ENCODE assay signal across 15 cellular contexts in genomic region chr6:166365806-166366205, GRCh38. TPM values are rescaled to one million over a fixed set of nuclear protein-coding genes. Genes with fewer than 3 reads are reported as not detected.
DNase-seq lines count a peak whose midpoint lies in the region; ATAC-seq and TF ChIP-seq lines count a peak whose summit lies in the region.
"Had no signal": no experiment of that assay in that cellular context is flagged by ENCODE, and none has a peak within 500 bp of the region (broad histone marks: within the 10 kb centered on the region; RNA-seq: fewer than 3 reads in every experiment).

No MANE protein-coding gene starts in this region.

- no peak for TF ChIP-seq CTCF in WTC11 (IDR thresholded peaks at IDR 0.05)
- TF ChIP-seq CTCF in glutamatergic neuron (IDR thresholded peaks at IDR 0.05; ENCODE audit: partially characterized antibody, unreplicated experiment): no peak

- H3K9ac ChIP-seq in skeletal muscle tissue (ENCODE audit: low read depth in 1 of 3, low read length in 3 of 3): no peak overlapping the region

- H3K36me3 ChIP-seq in H7 (replicated peaks; ENCODE audit: control insufficient read depth, insufficient read depth, low read length) (no peaks in the 10 kb centered on the region), skeletal muscle tissue (ENCODE audit: control insufficient read depth in 3 of 3, insufficient read depth in 3 of 3, low read length in 3 of 3) (peaks cover 2 to 21% (median 6%) of the 10 kb centered on the region in 3 donors)
- H3K36me3 ChIP-seq: colonic mucosa had no signal

- no peaks in the 10 kb centered on the region for H3K9me3 Mint-ChIP-seq in WTC11
- H3K9me3 Mint-ChIP-seq in glutamatergic neuron (ENCODE audit: unreplicated experiment): no peaks in the 10 kb centered on the region
- H3K9me3 Mint-ChIP-seq: CD4-positive, alpha-beta memory T cell; naive thymus-derived CD8-positive, alpha-beta T cell had no signal

- no peaks in the 10 kb centered on the region for H3K36me3 Mint-ChIP-seq in WTC11
- no peaks in the 10 kb centered on the region for H3K36me3 Mint-ChIP-seq in glutamatergic neuron (ENCODE audit: unreplicated experiment)

- H3K27me3 ChIP-seq in H7 (ENCODE audit: control insufficient read depth, insufficient read depth, low read length): no peaks in the 10 kb centered on the region
- H3K27me3 ChIP-seq in skeletal muscle tissue (ENCODE audit: control insufficient read depth in 3 of 3, insufficient read depth in 3 of 3, low read length in 3 of 3): no peaks in the 10 kb centered on the region
- H3K27me3 ChIP-seq: colonic mucosa, Peyer's patch had no signal

- CTCF ChIA-PET in WTC11 (lab: Charles Lee): interaction anchor here (0.6 to 2.0 kb wide), 4 partner anchors 14 to 541 kb away, joined by 3 to 13 read pairs (median 6); no protein-coding TSS in a partner anchor

- H3K4me3 ChIP-seq in H7 (ENCODE audit: insufficient read depth, low read depth, low read length) (no peak overlapping the region), skeletal muscle tissue (ENCODE audit: low read length in 3 of 3) (no peak overlapping the region)
- H3K4me3 ChIP-seq: colonic mucosa, Peyer's patch, skin epidermis had no signal

- POLR2A ChIA-PET in WTC11 (lab: Charles Lee): no interaction called here

- H3K27me3 Mint-ChIP-seq in WTC11 (ENCODE audit: low read depth) (no peaks in the 10 kb centered on the region), glutamatergic neuron (ENCODE audit: unreplicated experiment) (peaks cover 2% of the 10 kb centered on the region)
- H3K27me3 Mint-ChIP-seq: CD4-positive, alpha-beta memory T cell; naive thymus-derived CD8-positive, alpha-beta T cell had no signal

- H3K27ac ChIP-seq in skeletal muscle tissue (ENCODE audit: low read depth, low read length): peak overlapping the region; percentile 94
- H3K27ac ChIP-seq: colonic mucosa, Peyer's patch, skin epidermis had no signal

- H3K4me1 ChIP-seq in skeletal muscle tissue (ENCODE audit: control insufficient read depth in 3 of 3, insufficient read depth in 3 of 3, low read length in 3 of 3): peaks cover 15 to 31% (median 27%) of the 10 kb centered on the region in 3 donors
- H3K4me1 ChIP-seq: colonic mucosa, Peyer's patch had no signal

- H3K4me1 Mint-ChIP-seq in WTC11: peaks cover 61% of the 10 kb centered on the region
- peaks cover 21% of the 10 kb centered on the region for H3K4me1 Mint-ChIP-seq in glutamatergic neuron (ENCODE audit: low read depth, unreplicated experiment)
- H3K4me1 Mint-ChIP-seq: CD4-positive, alpha-beta memory T cell had no signal

- H3K4me3 Mint-ChIP-seq in WTC11 (peak overlapping the region; percentile 61), glutamatergic neuron (ENCODE audit: unreplicated experiment) (peak overlapping the region; percentile 85)
- H3K4me3 Mint-ChIP-seq: CD4-positive, alpha-beta memory T cell; naive thymus-derived CD8-positive, alpha-beta T cell had no signal

- peak overlapping the region; percentile 99 for H3K27ac Mint-ChIP-seq in WTC11
- peak overlapping the region; percentile 96 for H3K27ac Mint-ChIP-seq in glutamatergic neuron (ENCODE audit: unreplicated experiment)

- peak; percentile 46 for ATAC-seq in WTC11
- ATAC-seq: naive thymus-derived CD8-positive, alpha-beta T cell had no signal

- no peaks in the 10 kb centered on the region for H3K9me3 ChIP-seq in skeletal muscle tissue (ENCODE audit: control insufficient read depth in 3 of 3, low read length in 3 of 3)
- H3K9me3 ChIP-seq: colonic mucosa, Peyer's patch had no signal

- DNase-seq in H7 (peak; percentile 48), WTC11 (ENCODE audit: low spot score) (no peak), glutamatergic neuron (no peak), KG1 (lab: John Stamatoyannopoulos, UW) (no peak), NCI-H1048 (lab: John Stamatoyannopoulos, UW) (no peak), D341Med (ENCODE audit: low spot score) (no peak)
- DNase-seq: activated gamma-delta T cell treated with Interleukin-2 at 50 U/mL for 16 hours; CD4-positive, alpha-beta memory T cell; colonic mucosa; naive thymus-derived CD8-positive, alpha-beta T cell; NCI-H2227 treated with DMSO at 0.1 percent for 48 hours; Peyer's patch had no signal

TF ChIP-seq in WTC11, 78 proteins besides CTCF, POLR2A, EP300 and RAD21 (continues in another document):
- TF ChIP-seq FOXK1 (CRISPR knock-in tag; IDR thresholded peaks at IDR 0.05) (no peak), NR1H2 (CRISPR knock-in tag; IDR thresholded peaks at IDR 0.05) (no peak), GRHL2 (CRISPR knock-in tag; IDR thresholded peaks at IDR 0.05; ENCODE audit: insufficient replicate concordance, severe bottlenecking) (no peak), ATF2 (CRISPR knock-in tag; IDR thresholded peaks at IDR 0.05; ENCODE audit: borderline replicate concordance, low read depth) (no peak), CDX4 (CRISPR knock-in tag; IDR thresholded peaks at IDR 0.05; ENCODE audit: borderline replicate concordance) (no peak), ZNF512 (CRISPR knock-in tag; IDR thresholded peaks at IDR 0.05; ENCODE audit: borderline replicate concordance) (no peak), OVOL2 (CRISPR knock-in tag; IDR thresholded peaks at IDR 0.05; ENCODE audit: borderline replicate concordance) (no peak), FOXP1 (CRISPR knock-in tag; IDR thresholded peaks at IDR 0.05; ENCODE audit: borderline replicate concordance) (no peak), GTF2I (CRISPR knock-in tag; conservative IDR thresholded peaks at IDR 0.05) (no peak), AR (CRISPR knock-in tag; IDR thresholded peaks at IDR 0.05) (no peak), GABPB1 (CRISPR knock-in tag; IDR thresholded peaks at IDR 0.05) (no peak)

RNA-seq across cellular contexts. Expression of gene MPC1, which starts 16.9 kb away (rescaled TPM):
- total RNA-seq in H7 (2014; rRNA removed; shearing (Covaris generic)): 6.8 and 15.2 TPM in 2 replicates
- total RNA-seq in WTC11 (2021) (8.7 to 10.7 TPM (median 9.6 TPM) in 3 replicates), glutamatergic neuron (ENCODE audit: unreplicated experiment) (17.0 TPM), skeletal muscle tissue (88.2 TPM)

RNA-seq across cellular contexts. Expression of gene SFT2D1, which starts 23.5 kb away (rescaled TPM):
- 50.1 and 58.0 TPM in 2 replicates for total RNA-seq in H7 (2014; rRNA removed; shearing (Covaris generic))
- total RNA-seq in WTC11 (2021): 48.0 to 53.1 TPM (median 49.4 TPM) in 3 replicates
- total RNA-seq in glutamatergic neuron (ENCODE audit: unreplicated experiment): 23.5 TPM
- 20.9 TPM for total RNA-seq in skeletal muscle tissue

RNA-seq across cellular contexts. Expression of gene PRR18, which starts 57.6 kb away (rescaled TPM):
- 0.07 and 0.11 TPM in 2 replicates for total RNA-seq in H7 (2014; rRNA removed; shearing (Covaris generic))
- total RNA-seq in WTC11 (2021) (0.16 to 0.52 TPM (median 0.39 TPM) in 3 replicates), glutamatergic neuron (ENCODE audit: unreplicated experiment) (not detected), skeletal muscle tissue (0.52 TPM)
- total RNA-seq: CD4-positive, alpha-beta memory T cell; colonic mucosa; naive thymus-derived CD8-positive, alpha-beta T cell; Peyer's patch; T-helper 2 cell treated with Interferon-gamma antibody and Interleukin-4, amounts not matched to agents 100 ng/mL and 5 ng/mL, for 36 hours had no signal
